ENCODE assay signal across 10 cellular contexts in genomic region chr7:55888364-55888763, GRCh38. TPM values are rescaled to one million over a fixed set of nuclear protein-coding genes. Genes with fewer than 3 reads are reported as not detected.
DNase-seq lines count a peak whose midpoint lies in the region; ATAC-seq and TF ChIP-seq lines count a peak whose summit lies in the region.
"Not testable (repeated sequence)": the region's sequence is repeated elsewhere in the genome, so short reads cannot be mapped to it uniquely, and the experiment has no call there.
"Had no signal": no experiment of that assay in that cellular context is flagged by ENCODE, and none has a peak within 500 bp of the region (broad histone marks: within the 10 kb centered on the region; RNA-seq: fewer than 3 reads in every experiment).

No MANE protein-coding gene starts in this region.

- not testable (repeated sequence) for H2AFZ ChIP-seq in HCT116 (ENCODE audit: low read depth, low read length, poor library complexity, severe bottlenecking)

- H3K4me1 ChIP-seq in HCT116 (ENCODE audit: control insufficient read depth in 1 of 2, insufficient read depth in 2 of 2, low read length in 2 of 2) = not testable (repeated sequence)

- H3K9me2 ChIP-seq in HCT116 (ENCODE audit: insufficient read depth) = not testable (repeated sequence)

- not testable (repeated sequence) for ATAC-seq in HCT116, WTC11

- H3K4me1 Mint-ChIP-seq in WTC11 = not testable (repeated sequence)
- peaks cover 21% of the 10 kb centered on the region for H3K4me1 Mint-ChIP-seq in brain

- CTCF ChIA-PET in HCT116 (lab: Charles Lee); WTC11 (lab: Charles Lee): not testable (repeated sequence)

- H3K4me3 ChIP-seq in AG09309 (ENCODE audit: control insufficient read depth, low read depth, low read length) = peak overlapping the region; percentile 47
- peak overlapping the region; percentile 47 to 55 for H3K4me3 ChIP-seq in HCT116 (replicated peaks in 1 of 2; ENCODE audit: low read depth in 1 of 2, low read length in 2 of 2)
- H3K4me3 ChIP-seq in foreskin fibroblast (ENCODE audit: low read depth in 1 of 2, low read length in 2 of 2) = peak overlapping the region; percentile 64 to 84
- H3K4me3 ChIP-seq in skin epidermis = peak overlapping the region in 5 of 7 experiments; percentile 32 to 62 (median 36)

- not testable (repeated sequence) for BruUV-seq in HCT116 (replicated peaks; lab: Mats Ljungman, UMichigan)

- H3K9ac ChIP-seq in HCT116 (ENCODE audit: low read length) = not testable (repeated sequence)

- not testable (repeated sequence) for H3K36me3 Mint-ChIP-seq in WTC11
- H3K36me3 Mint-ChIP-seq in brain = peaks cover 22% of the 10 kb centered on the region

- H3K27me3 ChIP-seq in HCT116 (ENCODE audit: insufficient read depth, low read length) = not testable (repeated sequence)

- intact Hi-C loops in HCT116 (cut with micrococcal nuclease) = loop anchor here (5.0 kb wide), 1 partner anchor 64 kb away; the partner anchor contains the start of gene MRPS17

- H3K9me3 Mint-ChIP-seq in WTC11 = not testable (repeated sequence)
- H3K9me3 Mint-ChIP-seq in brain = peaks cover 0 to 17% (median 9%) of the 10 kb centered on the region in 5 experiments

- not testable (repeated sequence) for TF ChIP-seq CTCF in AG09309 (IDR thresholded peaks at IDR 0.05; ENCODE audit: control insufficient read depth, insufficient read depth, low read depth, low read length, missing control alignments); HCT116 (IDR thresholded peaks at IDR 0.05 in 2 of 3, conservative IDR thresholded peaks at IDR 0.05 in 1 of 3; ENCODE audit: borderline replicate concordance in 1 of 3, insufficient read depth in 1 of 3, low read depth in 2 of 3, low read length in 2 of 3); WTC11 (IDR thresholded peaks at IDR 0.05); brain (conservative IDR thresholded peaks at IDR 0.05); foreskin fibroblast (IDR thresholded peaks at IDR 0.05; ENCODE audit: low read depth, low read length)

- H3K36me3 ChIP-seq in HCT116 (ENCODE audit: control insufficient read depth in 1 of 2, insufficient read depth in 2 of 2, low read length in 2 of 2) = not testable (repeated sequence)

- H3K9me3 ChIP-seq in HCT116 (ENCODE audit: control insufficient read depth in 1 of 2, insufficient read depth in 1 of 2, low read depth in 1 of 2, low read length in 2 of 2) = not testable (repeated sequence)

- POLR2A ChIA-PET in HCT116 (lab: Charles Lee); WTC11 (lab: Charles Lee): not testable (repeated sequence)

- H3K27ac ChIP-seq in HCT116 (ENCODE audit: low read depth, low read length) (peak overlapping the region; percentile 50; the same call in 1 of the 2 replicates), skin epidermis (peak overlapping the region in 4 of 21 experiments; percentile 3 to 69 (median 62))

- DNase-seq in AG09309 (ENCODE audit: low read depth); HCT116 (ENCODE audit: low read depth, low spot score); foreskin fibroblast: not testable (repeated sequence)
- DNase-seq in NCI-H2171 treated with DMSO at 0.1 percent for 48 hours (lab: John Stamatoyannopoulos, UW) = peak; percentile 38
- peak; percentile 25 for DNase-seq in WTC11 (ENCODE audit: low spot score)
- DNase-seq in myocyte (ENCODE audit: low read depth) = peak; percentile 5

- RAD21 ChIA-PET in HCT116 (lab: Charles Lee; ENCODE audit: low non-redundant PET in 1 of 2, low total read pairs in 2 of 2, uncharacterized antibody in 2 of 2, unreplicated experiment in 2 of 2) = not testable (repeated sequence)

- H3K27me3 Mint-ChIP-seq in WTC11 (ENCODE audit: low read depth); brain: not testable (repeated sequence)

- H3K27ac Mint-ChIP-seq in WTC11 (peak overlapping the region; percentile 97), brain (peak overlapping the region; percentile 90 to 98 (median 95))

- H3K4me2 ChIP-seq in HCT116 (ENCODE audit: low read length) = peak overlapping the region; percentile 73

- not testable (repeated sequence) for H4K20me1 ChIP-seq in HCT116 (ENCODE audit: insufficient read depth)

- not testable (repeated sequence) for H3K79me2 ChIP-seq in HCT116 (ENCODE audit: insufficient read depth, low read length)

- not testable (repeated sequence) for TF ChIP-seq POLR2A in HCT116 (IDR thresholded peaks at IDR 0.05; ENCODE audit: borderline replicate concordance, extremely low read depth, insufficient read depth, insufficient read length)

- H3K4me3 Mint-ChIP-seq in WTC11 = peak overlapping the region; percentile 77
- peak overlapping the region; percentile 89 to 95 (median 92) for H3K4me3 Mint-ChIP-seq in brain

- TF ChIP-seq RAD21 in HCT116 (IDR thresholded peaks at IDR 0.05; ENCODE audit: low read depth) = not testable (repeated sequence)

RNA-seq across cellular contexts. Expression of gene ZNF713, which starts 1.1 kb away (rescaled TPM):
- total RNA-seq in HCT116 (2021; ENCODE audit: unreplicated experiment) (2.6 TPM), WTC11 (2021) (2.5 to 3.1 TPM (median 2.5 TPM) in 3 replicates), myocyte (4.5 and 5.6 TPM in 2 replicates)
- polyA plus RNA-seq in HCT116 (2012) = 0.49 and 1.3 TPM in 2 replicates
- 9.3 TPM for polyA plus RNA-seq in brain (ENCODE audit: insufficient read depth, low read depth, low replicate concordance)
- polyA plus RNA-seq in myocyte (2012) = 1.7 TPM

RNA-seq across cellular contexts. Expression of gene SEPTIN14, which starts 25.8 kb away (rescaled TPM):
- not detected for total RNA-seq in HCT116 (2021; ENCODE audit: unreplicated experiment)
- polyA plus RNA-seq in HCT116 (2012) = not detected in 2 replicates
- 0.07 to 0.09 TPM (median 0.07 TPM) in 3 replicates for total RNA-seq in WTC11 (2021)
- not detected for polyA plus RNA-seq in brain (ENCODE audit: insufficient read depth, low read depth, low replicate concordance)
- total RNA-seq in myocyte = not detected in 2 replicates
- polyA plus RNA-seq in myocyte (2012) = not detected
- total RNA-seq: left colon had no signal
- polyA plus RNA-seq: small intestine had no signal
